In genomic region chr12:98593351-98594049, GRCh38 we compare ENCODE assay signal across 1 cellular context.
A peak's percentile ranks its signal among the peaks of the same experiment; 100 is the strongest.
TF ChIP-seq lines count a peak whose summit lies in the region.

Gene SLC25A3 (plus strand): TSS chr12:98593686. CDS start chr12:98593979, 293 bp downstream.

TF ChIP-seq in HEK293, 187 proteins besides CTCF, POLR2A, EP300 and RAD21 (continued from another document):
- TF ChIP-seq KLF17 (tag by site-specific recombination; IDR thresholded peaks at IDR 0.05) (no peak), ZNF423 (tag by site-specific recombination; IDR thresholded peaks at IDR 0.05) (no peak), ZNF544 (tag by site-specific recombination; IDR thresholded peaks at IDR 0.05) (no peak), MEIS1 (CRISPR knock-in tag; IDR thresholded peaks at IDR 0.05; ENCODE audit: borderline replicate concordance) (no peak), GLI2 (tag by site-specific recombination; IDR thresholded peaks at IDR 0.05; ENCODE audit: borderline replicate concordance, low read depth) (no peak), ZNF23 (tag by site-specific recombination; IDR thresholded peaks at IDR 0.05; ENCODE audit: borderline replicate concordance) (no peak), OVOL3 (tag by site-specific recombination; IDR thresholded peaks at IDR 0.05) (no peak), ZNF785 (tag by site-specific recombination; IDR thresholded peaks at IDR 0.05) (no peak), KLF10 (tag by site-specific recombination; IDR thresholded peaks at IDR 0.05) (0 out of 2 replicates have a peak, but pooled peaks have one; percentile 25), ZSCAN4 (tag by site-specific recombination; IDR thresholded peaks at IDR 0.05) (no peak; the same call in 1 of the 2 replicates), SCRT1 (tag by site-specific recombination; IDR thresholded peaks at IDR 0.05; ENCODE audit: borderline replicate concordance) (no peak), ZBTB21 (tag by site-specific recombination; IDR thresholded peaks at IDR 0.05) (peak; percentile 98), ZNF777 (tag by site-specific recombination; IDR thresholded peaks at IDR 0.05; ENCODE audit: borderline replicate concordance) (no peak), ZNF350 (tag by site-specific recombination; IDR thresholded peaks at IDR 0.05) (no peak), ZNF266 (tag by site-specific recombination; IDR thresholded peaks at IDR 0.05; ENCODE audit: low read depth) (no peak), ZNF146 (tag by site-specific recombination; IDR thresholded peaks at IDR 0.05) (no peak), ZNF132 (tag by site-specific recombination; IDR thresholded peaks at IDR 0.05; ENCODE audit: borderline replicate concordance) (no peak), ZNF121 (tag by site-specific recombination; IDR thresholded peaks at IDR 0.05) (no peak), ZNF510 (tag by site-specific recombination; IDR thresholded peaks at IDR 0.05; ENCODE audit: insufficient replicate concordance) (no peak), ZEB2 (tag by site-specific recombination; IDR thresholded peaks at IDR 0.05) (no peak), ZNF747 (tag by site-specific recombination; IDR thresholded peaks at IDR 0.05) (no peak), YY2 (tag by site-specific recombination; IDR thresholded peaks at IDR 0.05) (peak; percentile 73; the same call in 1 of the 2 replicates), REPIN1 (tag by site-specific recombination; IDR thresholded peaks at IDR 0.05; ENCODE audit: low read depth) (no peak), EGR2 (tag by site-specific recombination; IDR thresholded peaks at IDR 0.05; ENCODE audit: low read depth) (no peak), WT1 (tag by site-specific recombination; IDR thresholded peaks at IDR 0.05) (peak; percentile 41; the same call in 1 of the 2 replicates), TSHZ1 (tag by site-specific recombination; IDR thresholded peaks at IDR 0.05; ENCODE audit: borderline replicate concordance) (no peak), ZNF341 (tag by site-specific recombination; IDR thresholded peaks at IDR 0.05; ENCODE audit: low read depth) (peak; percentile 77), SP3 (tag by site-specific recombination; IDR thresholded peaks at IDR 0.05) (peak; percentile 65), AEBP2 (tag by site-specific recombination; IDR thresholded peaks at IDR 0.05; ENCODE audit: borderline replicate concordance) (no peak), ZNF175 (tag by site-specific recombination; IDR thresholded peaks at IDR 0.05) (no peak), ZNF366 (tag by site-specific recombination; conservative IDR thresholded peaks at IDR 0.05) (no peak), ZBTB11 (tag by site-specific recombination; conservative IDR thresholded peaks at IDR 0.05; ENCODE audit: low read depth) (peak; percentile 45), ZNF202 (tag by site-specific recombination; IDR thresholded peaks at IDR 0.05; ENCODE audit: borderline replicate concordance) (no peak), ZNF791 (tag by site-specific recombination; IDR thresholded peaks at IDR 0.05) (no peak), ZNF560 (tag by site-specific recombination; IDR thresholded peaks at IDR 0.05; ENCODE audit: borderline replicate concordance) (no peak), ZNF311 (tag by site-specific recombination; IDR thresholded peaks at IDR 0.05; ENCODE audit: borderline replicate concordance) (no peak), ZNF138 (tag by site-specific recombination; IDR thresholded peaks at IDR 0.05; ENCODE audit: borderline replicate concordance) (no peak), ZNF239 (tag by site-specific recombination; IDR thresholded peaks at IDR 0.05) (no peak)
